ENCODE assay signal across 12 cellular contexts in genomic region chr3:107969994-107970896, GRCh38.
DNase-seq lines count a peak whose midpoint lies in the region; ATAC-seq, FAIRE-seq and TF ChIP-seq lines count a peak whose summit lies in the region.
"Had no signal": no experiment of that assay in that cellular context is flagged by ENCODE, and none has a peak within 500 bp of the region (broad histone marks: within the 10 kb centered on the region; RNA-seq: fewer than 3 reads in every experiment).

No MANE protein-coding gene starts in this region.

- no peak overlapping the region for H3K4me3 Mint-ChIP-seq in activated T-cell treated with anti-CD3 and anti-CD28 coated beads, Interleukin-2, amount 50 U/mL, for 4 hours
- H3K4me3 Mint-ChIP-seq in astrocyte (ENCODE audit: unreplicated experiment) (no peak overlapping the region), type B pancreatic cell (peak overlapping the region; percentile 42)
- H3K4me3 Mint-ChIP-seq: B cell, T-cell had no signal

- FAIRE-seq in astrocyte (lab: Jason Lieb, UNC): peak; percentile 47

- peaks cover 23% of the 10 kb centered on the region for H3K4me1 Mint-ChIP-seq in activated T-cell treated with anti-CD3 and anti-CD28 coated beads, Interleukin-2, amount 50 U/mL, for 4 hours (ENCODE audit: low read depth)
- peaks cover 4% of the 10 kb centered on the region for H3K4me1 Mint-ChIP-seq in astrocyte (ENCODE audit: low read depth, unreplicated experiment)
- H3K4me1 Mint-ChIP-seq in type B pancreatic cell (ENCODE audit: unreplicated experiment): peaks cover 35% of the 10 kb centered on the region

- peaks cover 9% of the 10 kb centered on the region for H3K4me1 ChIP-seq in astrocyte (ENCODE audit: insufficient read depth, low read length)
- H3K4me1 ChIP-seq in spleen: peaks cover 0 to 14% (median 2%) of the 10 kb centered on the region in 6 donors
- no peaks in the 10 kb centered on the region for H3K4me1 ChIP-seq in uterus

- no peaks in the 10 kb centered on the region for H3K36me3 ChIP-seq in astrocyte (ENCODE audit: insufficient read depth, low read length)
- H3K36me3 ChIP-seq in spleen: no peaks in the 10 kb centered on the region
- no peaks in the 10 kb centered on the region for H3K36me3 ChIP-seq in uterus
- H3K36me3 ChIP-seq: cardiac muscle cell had no signal

- peak overlapping the region; percentile 64 for H3K4me2 ChIP-seq in astrocyte (ENCODE audit: low read length)

- no peaks in the 10 kb centered on the region for H3K9me3 Mint-ChIP-seq in activated T-cell treated with anti-CD3 and anti-CD28 coated beads, Interleukin-2, amount 50 U/mL, for 4 hours
- H3K9me3 Mint-ChIP-seq in astrocyte (ENCODE audit: unreplicated experiment): no peaks in the 10 kb centered on the region
- no peaks in the 10 kb centered on the region for H3K9me3 Mint-ChIP-seq in type B pancreatic cell
- H3K9me3 Mint-ChIP-seq: T-cell had no signal

- intact Hi-C loops in spleen (cut with DNase I; ENCODE audit: low total_unique reads): no loop called here
- intact Hi-C loops in uterus (cut with DNase I; ENCODE audit: low total_unique reads): no loop called here

- TF ChIP-seq POLR2A in spleen (IDR thresholded peaks at IDR 0.05): no peak
- no peak for TF ChIP-seq POLR2A in uterus (IDR thresholded peaks at IDR 0.05)

- TF ChIP-seq CTCF in astrocyte (IDR thresholded peaks at IDR 0.05; ENCODE audit: insufficient read depth, low read depth, low read length) (no peak), type B pancreatic cell (conservative IDR thresholded peaks at IDR 0.05) (no peak), spleen (IDR thresholded peaks at IDR 0.05 in 8 of 11, conservative IDR thresholded peaks at IDR 0.05 in 3 of 11) (no peak), uterus (IDR thresholded peaks at IDR 0.05) (no peak)

- H3K79me2 ChIP-seq in astrocyte (ENCODE audit: insufficient read depth, low read length): no peaks in the 10 kb centered on the region

- H3K36me3 Mint-ChIP-seq in activated T-cell treated with anti-CD3 and anti-CD28 coated beads, Interleukin-2, amount 50 U/mL, for 4 hours (ENCODE audit: insufficient read depth): no peaks in the 10 kb centered on the region
- H3K36me3 Mint-ChIP-seq in astrocyte (ENCODE audit: low read depth, unreplicated experiment) (no peaks in the 10 kb centered on the region), type B pancreatic cell (no peaks in the 10 kb centered on the region)
- H3K36me3 Mint-ChIP-seq: T-cell had no signal

- 60 to 80% (median 75%) methylated on average over 9 of the region's 9 CpGs for WGBS in spleen, 5 donors

- H3K27ac Mint-ChIP-seq in astrocyte (ENCODE audit: unreplicated experiment): no peak overlapping the region
- H3K27ac Mint-ChIP-seq in type B pancreatic cell: peak overlapping the region; percentile 42
- H3K27ac Mint-ChIP-seq: B cell, T-cell had no signal

- H3K27me3 ChIP-seq in astrocyte (ENCODE audit: insufficient read depth, low read length) (no peaks in the 10 kb centered on the region), spleen (replicated peaks in 1 of 7) (no peaks in the 10 kb centered on the region), uterus (no peaks in the 10 kb centered on the region)
- H3K27me3 ChIP-seq: cardiac muscle cell had no signal

- H4K20me1 ChIP-seq in astrocyte (ENCODE audit: insufficient read depth, low read length): no peaks in the 10 kb centered on the region

- no peak for DNase-seq in activated T-cell treated with anti-CD3 and anti-CD28 coated beads, Interleukin-2, amount 50 U/mL, for 4 hours
- DNase-seq in activated T-cell treated with anti-CD3 and anti-CD28 coated beads for 4 hours: no peak
- peak; percentile 57 for DNase-seq in astrocyte (ENCODE audit: low read depth)
- peak; percentile 46 for DNase-seq in kidney glomerular epithelial cell (lab: John Stamatoyannopoulos, UW)
- no peak for DNase-seq in type B pancreatic cell (ENCODE audit: extremely low spot score, unreplicated experiment)
- DNase-seq in spleen: no peak
- DNase-seq in uterus: no peak
- DNase-seq: T-cell had no signal

- no peaks in the 10 kb centered on the region for H3K27me3 Mint-ChIP-seq in activated T-cell treated with anti-CD3 and anti-CD28 coated beads, Interleukin-2, amount 50 U/mL, for 4 hours (ENCODE audit: low read depth)
- peaks cover 5% of the 10 kb centered on the region for H3K27me3 Mint-ChIP-seq in astrocyte (ENCODE audit: low read depth, unreplicated experiment)
- peaks cover 2% of the 10 kb centered on the region for H3K27me3 Mint-ChIP-seq in type B pancreatic cell
- H3K27me3 Mint-ChIP-seq: B cell, T-cell had no signal

- H3K27ac ChIP-seq in astrocyte (ENCODE audit: low read depth, low read length): no peak overlapping the region
- H3K27ac ChIP-seq in spleen: no peak overlapping the region
- no peak overlapping the region for H3K27ac ChIP-seq in uterus
- H3K27ac ChIP-seq: cardiac muscle cell, HL-60 had no signal

- no peak overlapping the region for H2AFZ ChIP-seq in astrocyte (ENCODE audit: low read depth, low read length)

- H3K9me3 ChIP-seq in astrocyte (ENCODE audit: insufficient read depth, low read depth, low read length) (no peaks in the 10 kb centered on the region), spleen (no peaks in the 10 kb centered on the region), uterus (no peaks in the 10 kb centered on the region)

- no peak overlapping the region for H3K9ac ChIP-seq in astrocyte (ENCODE audit: low read length)

- ATAC-seq in activated T-cell treated with anti-CD3 and anti-CD28 coated beads, Interleukin-2, amount 50 U/mL, for 4 hours: peak; percentile 68
- no peak for ATAC-seq in HG02938 (IDR thresholded peaks at IDR 0.05; ENCODE audit: unreplicated experiment)
- ATAC-seq: T-cell had no signal

- H3K4me3 ChIP-seq in astrocyte (ENCODE audit: insufficient read depth, low read depth, low read length) (no peak overlapping the region), spleen (no peak overlapping the region), uterus (no peak overlapping the region)
- H3K4me3 ChIP-seq: cardiac muscle cell had no signal

Comparison
In these comparisons a context has a peak if more than half of its experiments do, and no peak if none do; other contexts are left out.
1. DNase-seq: peak in astrocyte (single experiment) and kidney glomerular epithelial cell (single experiment); none in activated T-cell treated with anti-CD3 and anti-CD28 coated beads, Interleukin-2, amount 50 U/mL, for 4 hours (single experiment), activated T-cell treated with anti-CD3 and anti-CD28 coated beads for 4 hours (single experiment), type B pancreatic cell (single experiment), spleen (single experiment) and uterus (0 of 2).